ENCODE assay signal across 23 cellular contexts in the genomic region with DNA sequence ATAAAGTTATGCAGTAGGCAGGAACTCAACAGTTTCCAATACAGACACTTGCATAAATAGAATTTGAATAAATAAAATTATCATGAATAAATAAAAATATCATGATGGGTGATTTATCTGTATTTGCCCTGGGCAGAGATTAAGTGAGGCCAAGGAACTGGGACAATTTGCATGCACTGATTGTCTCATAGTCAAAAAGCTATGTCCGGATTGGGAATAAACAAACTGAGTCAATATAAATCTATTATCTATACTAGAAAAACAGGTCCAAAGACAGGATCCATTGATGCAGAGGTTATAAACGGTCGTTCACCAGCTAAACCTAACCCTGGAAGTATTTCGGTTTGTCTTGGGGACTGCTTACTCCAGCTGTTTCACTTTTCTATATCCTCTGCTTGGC. TPM values are rescaled to one million over a fixed set of nuclear protein-coding genes. Genes with fewer than 3 reads are reported as not detected.
DNase-seq lines count a peak whose midpoint lies in the region; ATAC-seq and TF ChIP-seq lines count a peak whose summit lies in the region.
"Had no signal": no experiment of that assay in that cellular context is flagged by ENCODE, and none has a peak within 500 bp of the region (broad histone marks: within the 10 kb centered on the region; RNA-seq: fewer than 3 reads in every experiment).

No MANE protein-coding gene starts in this region.

- no peak for TF ChIP-seq CTCF in C4-2B (conservative IDR thresholded peaks at IDR 0.05)
- TF ChIP-seq CTCF in VCaP (conservative IDR thresholded peaks at IDR 0.05), result no peak
- TF ChIP-seq CTCF in WTC11 (IDR thresholded peaks at IDR 0.05), result no peak

- H3K4me1 Mint-ChIP-seq in WTC11, result peaks cover 21% of the 10 kb centered on the region
- H3K4me1 Mint-ChIP-seq: CD8-positive, alpha-beta memory T cell had no signal

- no peaks in the 10 kb centered on the region for H3K9me3 Mint-ChIP-seq in WTC11
- H3K9me3 Mint-ChIP-seq: CD14-positive monocyte; CD4-positive, alpha-beta memory T cell; CD8-positive, alpha-beta memory T cell had no signal

- peak overlapping the region; percentile 56 for H3K27ac ChIP-seq in C4-2B
- peak overlapping the region; percentile 92 for H3K27ac ChIP-seq in VCaP
- H3K27ac ChIP-seq: 22Rv1; A549; BLaER1 treated with 17β-estradiol and CSF1 and Interleukin-3, amounts not matched to agents 10 nM and 100 nM had no signal

- peak; percentile 12 for DNase-seq in NCI-H1048 (lab: John Stamatoyannopoulos, UW)
- no peak for DNase-seq in WTC11 (ENCODE audit: low spot score)
- DNase-seq in putamen (ENCODE audit: low spot score), result no peak
- DNase-seq: AML-193; CD4-positive, alpha-beta memory T cell; CD4-positive, CD25-positive, alpha-beta regulatory T cell; CD8-positive, alpha-beta memory T cell; COR-L47; DMS 273 treated with DMSO at 0.1 percent for 48 hours; DMS153; DMS53; DMS79; DND-41; EL; GDM1 had no signal

- no peak overlapping the region for H3K27ac Mint-ChIP-seq in WTC11
- H3K27ac Mint-ChIP-seq: B cell had no signal

- CTCF ChIA-PET in WTC11 (lab: Charles Lee), result no interaction called here

- H3K36me3 Mint-ChIP-seq in WTC11, result peaks cover 25% of the 10 kb centered on the region

- ATAC-seq in WTC11, result no peak
- ATAC-seq: A549, GM12878 had no signal

- H3K27me3 Mint-ChIP-seq in WTC11 (ENCODE audit: low read depth), result no peaks in the 10 kb centered on the region
- H3K27me3 Mint-ChIP-seq: B cell; CD4-positive, alpha-beta memory T cell; CD4-positive, CD25-positive, alpha-beta regulatory T cell; CD8-positive, alpha-beta memory T cell had no signal

- POLR2A ChIA-PET in WTC11 (lab: Charles Lee), result no interaction called here

- H3K4me3 Mint-ChIP-seq in WTC11, result no peak overlapping the region
- H3K4me3 Mint-ChIP-seq: B cell; CD14-positive monocyte; CD4-positive, alpha-beta memory T cell; CD4-positive, CD25-positive, alpha-beta regulatory T cell; CD8-positive, alpha-beta memory T cell had no signal

TF ChIP-seq in WTC11, 78 proteins besides CTCF, POLR2A, EP300 and RAD21:
- TF ChIP-seq HMGXB4 (CRISPR knock-in tag; IDR thresholded peaks at IDR 0.05), result no peak

RNA-seq across cellular contexts. Expression of gene FBXL3, which starts 26.2 kb away (rescaled TPM):
- 9.9 to 10.4 TPM (median 9.9 TPM) in 3 replicates for total RNA-seq in WTC11 (2021)
